8 cellular contexts compared by ENCODE assay signal in the genomic region with DNA sequence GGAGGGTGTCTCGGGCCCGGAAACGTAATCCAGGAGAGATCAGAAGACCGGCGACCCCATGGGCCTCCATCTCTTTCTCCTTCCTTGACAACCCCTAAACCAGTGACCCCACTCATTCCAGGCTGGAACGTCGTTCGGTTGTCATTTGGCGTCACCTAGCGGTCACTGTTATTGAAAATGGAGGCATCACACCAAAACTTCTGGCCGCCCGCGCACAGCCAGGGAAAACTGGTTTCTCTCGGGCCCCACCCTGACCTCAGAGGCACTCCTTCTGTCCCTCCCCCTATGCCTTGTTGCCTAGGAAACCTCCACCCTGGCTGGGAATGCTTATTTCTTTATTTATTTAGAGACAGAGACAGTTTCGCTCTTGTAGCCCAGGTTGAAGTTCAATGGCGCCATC.
DNase-seq lines count a peak whose midpoint lies in the region; ATAC-seq, FAIRE-seq and TF ChIP-seq lines count a peak whose summit lies in the region.
"Not testable (repeated sequence)": the region's sequence is repeated elsewhere in the genome, so short reads cannot be mapped to it uniquely, and the experiment has no call there.

No MANE protein-coding gene starts in this region.

- H3K4me3 ChIP-seq in Panc1 (ENCODE audit: low read depth in 2 of 2, low read length in 2 of 2); K562; lower lobe of right lung; upper lobe of right lung: not testable (repeated sequence)

- H3K27me3 ChIP-seq in Panc1 (ENCODE audit: control insufficient read depth, insufficient read depth, low read length); K562 (ENCODE audit: control insufficient read depth in 2 of 2, insufficient read depth in 2 of 2, low read length in 2 of 2); lower lobe of right lung (ENCODE audit: low read depth); upper lobe of right lung: not testable (repeated sequence)

- TF ChIP-seq CTCF in Panc1 (IDR thresholded peaks at IDR 0.05); K562 (IDR thresholded peaks at IDR 0.05 in 2 of 3, conservative IDR thresholded peaks at IDR 0.05 in 1 of 3; ENCODE audit: insufficient read depth in 2 of 3, low read depth in 1 of 3, low read length in 3 of 3); lower lobe of right lung (IDR thresholded peaks at IDR 0.05); upper lobe of right lung (IDR thresholded peaks at IDR 0.05): not testable (repeated sequence)

- in situ Hi-C loops in Panc1 (cut with HindIII; ENCODE audit: low pct_unique_long_range_greater_than_20kb, low sequenced_read_pairs); K562 (cut with MboI): not testable (repeated sequence)

- TF ChIP-seq RAD21 in K562 (CRISPR knock-in tag; conservative IDR thresholded peaks at IDR 0.05 in 1 of 2, IDR thresholded peaks at IDR 0.05 in 1 of 2), result not testable (repeated sequence)

- BruUV-seq in Panc1 (replicated peaks; lab: Mats Ljungman, UMichigan); K562 (replicated peaks; lab: Mats Ljungman, UMichigan): not testable (repeated sequence)

- not testable (repeated sequence) for TF ChIP-seq POLR2A in K562 (conservative IDR thresholded peaks at IDR 0.05)

- not testable (repeated sequence) for H3K27ac ChIP-seq in Panc1 (ENCODE audit: low read length); K562 (ENCODE audit: extremely low read depth, low read depth, low read length); lower lobe of right lung; upper lobe of right lung

- not testable (repeated sequence) for H3K9me3 ChIP-seq in Panc1 (ENCODE audit: control insufficient read depth, insufficient read depth, low read depth, low read length); K562 (replicated peaks; ENCODE audit: control insufficient read depth, insufficient read depth, low read depth, low read length); lower lobe of right lung; upper lobe of right lung

- ATAC-seq in GM18861 (IDR thresholded peaks at IDR 0.05; ENCODE audit: unreplicated experiment) (peak; percentile 50), GM21447 (IDR thresholded peaks at IDR 0.05; ENCODE audit: unreplicated experiment) (peak; percentile 58), HG02678 (IDR thresholded peaks at IDR 0.05; ENCODE audit: unreplicated experiment) (peak; percentile 59), HG03159 (IDR thresholded peaks at IDR 0.05; ENCODE audit: unreplicated experiment) (peak; percentile 55), Panc1 (peak; percentile 81), K562 (peak; percentile 94), lower lobe of right lung (peak; percentile 89 to 91), upper lobe of right lung (peak; percentile 92)

- H3K9ac ChIP-seq in K562 (ENCODE audit: insufficient read depth in 1 of 2, low read depth in 2 of 2, low read length in 2 of 2), result not testable (repeated sequence)

- H2AFZ ChIP-seq in K562 (ENCODE audit: low read depth, low read length), result not testable (repeated sequence)

- H3K9me1 ChIP-seq in K562 (ENCODE audit: control insufficient read depth, insufficient read depth, low read length), result not testable (repeated sequence)

- intact Hi-C loops in Panc1 (cut with micrococcal nuclease; ENCODE audit: unreplicated experiment); K562 (cut with micrococcal nuclease); lower lobe of right lung (cut with DNase I); upper lobe of right lung (cut with DNase I): not testable (repeated sequence)

- DNase-seq in Panc1 (ENCODE audit: low read depth, low spot score); K562 (ENCODE audit: extremely low read depth in 1 of 4, low spot score in 3 of 4); lower lobe of right lung; upper lobe of right lung: not testable (repeated sequence)

- CTCF ChIA-PET in Panc1 (lab: Charles Lee); K562 (lab: Yijun Ruan, JAX; ENCODE audit: low intra/inter-chr PET ratio): not testable (repeated sequence)

- not testable (repeated sequence) for H3K36me3 ChIP-seq in Panc1 (ENCODE audit: control insufficient read depth, insufficient read depth, low read length); K562 (ENCODE audit: control insufficient read depth, insufficient read depth, low read length); lower lobe of right lung; upper lobe of right lung

- TF ChIP-seq EP300 in K562 (IDR thresholded peaks at IDR 0.05; ENCODE audit: low read length), result not testable (repeated sequence)

- not testable (repeated sequence) for H3K79me2 ChIP-seq in K562 (ENCODE audit: control insufficient read depth, insufficient read depth, low read length)

- WGBS in K562 (ENCODE audit: insufficient coverage, low coverage, missing lambda C conversion rate), result no CpG with 5 or more reads among the region's 16 CpGs

- POLR2A ChIA-PET in Panc1 (lab: Charles Lee); K562 (lab: Yijun Ruan, JAX): not testable (repeated sequence)

- not testable (repeated sequence) for H4K20me1 ChIP-seq in K562 (replicated peaks; ENCODE audit: control insufficient read depth, insufficient read depth, low read length)

- not testable (repeated sequence) for FAIRE-seq in K562 (lab: Jason Lieb, UNC)

- not testable (repeated sequence) for H3K4me2 ChIP-seq in K562 (ENCODE audit: insufficient read depth, low read length)

- not testable (repeated sequence) for H3K4me1 ChIP-seq in Panc1 (ENCODE audit: control insufficient read depth, insufficient read depth, low read length); K562 (replicated peaks in 1 of 2; ENCODE audit: control insufficient read depth in 2 of 2, insufficient read depth in 2 of 2, low read length in 2 of 2); lower lobe of right lung; upper lobe of right lung
